11 cellular contexts compared by ENCODE assay signal in genomic region chr10:61835909-61836232, GRCh38.
DNase-seq lines count a peak whose midpoint lies in the region; ATAC-seq and TF ChIP-seq lines count a peak whose summit lies in the region.
"Had no signal": no experiment of that assay in that cellular context is flagged by ENCODE, and none has a peak within 500 bp of the region (broad histone marks: within the 10 kb centered on the region; RNA-seq: fewer than 3 reads in every experiment).

No MANE protein-coding gene starts in this region.

- ATAC-seq in activated CD4-positive, CD25-positive, alpha-beta regulatory T cell treated with anti-CD3 and anti-CD28 coated beads, Interleukin-2, amount 50 U/mL, for 24 hours, result peak; percentile 12 to 24
- ATAC-seq in left lung, result no peak
- no peak for ATAC-seq in GM21367 (IDR thresholded peaks at IDR 0.05; ENCODE audit: unreplicated experiment)
- ATAC-seq in right lobe of liver, result no peak
- ATAC-seq in HG02870 (IDR thresholded peaks at IDR 0.05; ENCODE audit: unreplicated experiment), result no peak

- intact Hi-C loops in left lung (cut with DNase I), result no loop called here
- intact Hi-C loops in transverse colon (cut with DNase I; ENCODE audit: low total_unique reads), result loop anchor here (2.0 kb wide), 1 partner anchor 47 kb away; no protein-coding TSS in a partner anchor
- intact Hi-C loops in right lobe of liver (cut with DNase I), result no loop called here

- DNase-seq in activated CD4-positive, CD25-positive, alpha-beta regulatory T cell treated with anti-CD3 and anti-CD28 coated beads, Interleukin-2, amount 50 U/mL, for 72 hours, result no peak
- DNase-seq in cardiac fibroblast (ENCODE audit: low read depth in 2 of 2), result peak; percentile 43 to 79
- no peak for DNase-seq in left lung
- DNase-seq in transverse colon, result no peak
- DNase-seq in right lobe of liver, result no peak
- DNase-seq: activated naive CD4-positive, alpha-beta T cell; GDM1; WERI-Rb-1 had no signal

- no peaks in the 10 kb centered on the region for H3K9me3 ChIP-seq in left lung
- no peaks in the 10 kb centered on the region for H3K9me3 ChIP-seq in transverse colon
- H3K9me3 ChIP-seq in right lobe of liver, result no peaks in the 10 kb centered on the region

- peaks cover 22 to 25% of the 10 kb centered on the region in 2 donors for H3K4me1 ChIP-seq in left lung
- peaks cover 14 to 50% (median 40%) of the 10 kb centered on the region in 4 donors for H3K4me1 ChIP-seq in transverse colon
- no peaks in the 10 kb centered on the region for H3K4me1 ChIP-seq in right lobe of liver

- 4 to 8% methylated on average over 2 of the region's 2 CpGs for WGBS in transverse colon (ENCODE audit: low coverage in 1 of 2), 2 donors
- 35% methylated on average over 2 of the region's 2 CpGs for WGBS in right lobe of liver (ENCODE audit: insufficient coverage, low coverage, low lambda C conversion rate, missing lambda C conversion rate)

- H3K27me3 ChIP-seq in left lung, result no peaks in the 10 kb centered on the region
- no peaks in the 10 kb centered on the region for H3K27me3 ChIP-seq in transverse colon
- H3K27me3 ChIP-seq in right lobe of liver, result no peaks in the 10 kb centered on the region

- no peak overlapping the region for H3K4me3 ChIP-seq in cardiac fibroblast (replicated peaks in 1 of 2; ENCODE audit: low read depth in 2 of 2, low read length in 2 of 2)
- H3K4me3 ChIP-seq in left lung, result no peak overlapping the region
- H3K4me3 ChIP-seq in transverse colon, result no peak overlapping the region
- no peak overlapping the region for H3K4me3 ChIP-seq in right lobe of liver

- peak overlapping the region; percentile 54 to 79 for H3K27ac ChIP-seq in left lung
- peak overlapping the region; percentile 60 to 76 (median 73) for H3K27ac ChIP-seq in transverse colon
- peak overlapping the region in 1 of 3 donors; percentile 14 for H3K27ac ChIP-seq in right lobe of liver
- H3K27ac ChIP-seq: WERI-Rb-1 had no signal

- TF ChIP-seq POLR2A in transverse colon (IDR thresholded peaks at IDR 0.05) (no peak), right lobe of liver (IDR thresholded peaks at IDR 0.05) (no peak)

- in situ Hi-C loops in transverse colon (cut with MboI; ENCODE audit: low pct_ligation_motif_present in 1 of 4, low pct_unique_long_range_greater_than_20kb in 1 of 4, low sequenced_read_pairs in 3 of 4), result no loop called here

- H3K36me3 ChIP-seq in left lung, result no peaks in the 10 kb centered on the region
- no peaks in the 10 kb centered on the region for H3K36me3 ChIP-seq in transverse colon
- H3K36me3 ChIP-seq in right lobe of liver, result no peaks in the 10 kb centered on the region
- H3K36me3 ChIP-seq: WERI-Rb-1 had no signal

- TF ChIP-seq EP300 in transverse colon (IDR thresholded peaks at IDR 0.05; ENCODE audit: low read depth), result no peak

- TF ChIP-seq CTCF in cardiac fibroblast (IDR thresholded peaks at IDR 0.05; ENCODE audit: low read depth, low read length), result no peak
- no peak for TF ChIP-seq CTCF in left lung (IDR thresholded peaks at IDR 0.05)
- no peak for TF ChIP-seq CTCF in transverse colon (IDR thresholded peaks at IDR 0.05)
- no peak for TF ChIP-seq CTCF in right lobe of liver (IDR thresholded peaks at IDR 0.05)

Comparison
In these comparisons a context has a peak if more than half of its experiments do, and no peak if none do; other contexts are left out.
1. ATAC-seq: peak in activated CD4-positive, CD25-positive, alpha-beta regulatory T cell treated with anti-CD3 and anti-CD28 coated beads, Interleukin-2, amount 50 U/mL, for 24 hours (2 of 2); none in left lung (single experiment), GM21367 (single experiment), right lobe of liver (0 of 4) and HG02870 (single experiment).
2. DNase-seq: peak in cardiac fibroblast (2 of 2); none in activated CD4-positive, CD25-positive, alpha-beta regulatory T cell treated with anti-CD3 and anti-CD28 coated beads, Interleukin-2, amount 50 U/mL, for 72 hours (single experiment), left lung (0 of 2), transverse colon (single experiment) and right lobe of liver (0 of 3).